12 cellular contexts compared by ENCODE assay signal in the genomic region with DNA sequence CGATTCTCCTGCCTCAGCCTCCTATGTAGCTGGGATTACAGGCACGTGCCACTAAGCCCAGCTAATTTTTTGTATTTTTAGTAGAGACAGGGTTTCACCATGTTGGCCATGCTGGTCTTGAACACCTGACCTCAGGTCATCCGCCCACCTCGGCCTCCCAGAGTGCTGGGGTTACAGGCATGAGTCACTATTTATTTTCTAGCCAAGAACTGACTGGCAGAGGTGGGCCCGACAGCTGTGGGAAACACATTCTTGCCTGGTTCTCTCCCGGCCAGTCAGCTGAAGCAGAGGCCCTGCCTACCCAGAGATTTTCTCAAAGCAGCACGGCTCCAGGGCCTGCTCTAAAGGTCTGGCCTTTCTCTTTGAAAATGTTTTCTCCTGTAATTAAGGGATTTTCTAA.
DNase-seq lines count a peak whose midpoint lies in the region; ATAC-seq and TF ChIP-seq lines count a peak whose summit lies in the region.
"Had no signal": no experiment of that assay in that cellular context is flagged by ENCODE, and none has a peak within 500 bp of the region (broad histone marks: within the 10 kb centered on the region; RNA-seq: fewer than 3 reads in every experiment).

No MANE protein-coding gene starts in this region.

- H3K36me3 ChIP-seq in HUES6 (ENCODE audit: control insufficient read depth, insufficient read depth, low read length) (0 out of 2 replicates have a peak, but pooled peaks cover 2% of the 10 kb centered on the region), left lung (no peaks in the 10 kb centered on the region)

- no peak for TF ChIP-seq CTCF in choroid plexus epithelial cell (conservative IDR thresholded peaks at IDR 0.05; ENCODE audit: low read depth, low read length)
- TF ChIP-seq CTCF in left lung (IDR thresholded peaks at IDR 0.05) = no peak

- H3K9ac ChIP-seq in HUES6 (ENCODE audit: low read length) = peak overlapping the region; percentile 89

- H3K4me3 ChIP-seq in HUES6 (ENCODE audit: low read depth, low read length) (peak overlapping the region; percentile 82), choroid plexus epithelial cell (ENCODE audit: low read depth, low read length) (no peak overlapping the region), left lung (no peak overlapping the region), skin epidermis (peak overlapping the region in 4 of 7 experiments; percentile 30 to 42 (median 38))

- intact Hi-C loops in left lung (cut with DNase I) = no loop called here

- H3K27ac ChIP-seq in HUES6 (ENCODE audit: low read depth, low read length) (peak overlapping the region; percentile 76; the same call in 1 of the 2 replicates), left lung (peak overlapping the region; percentile 70 to 87), skin epidermis (peak overlapping the region in 19 of 21 experiments; percentile 75 to 98 (median 87))

- H3K9me3 ChIP-seq in HUES6 (ENCODE audit: control insufficient read depth, insufficient read depth, low read depth, low read length) (no peaks in the 10 kb centered on the region), left lung (no peaks in the 10 kb centered on the region)

- H3K4me1 ChIP-seq in HUES6 (ENCODE audit: control insufficient read depth, insufficient read depth, low read length) = peaks cover 16% of the 10 kb centered on the region
- H3K4me1 ChIP-seq in left lung = peaks cover 0 to 15% of the 10 kb centered on the region in 2 donors

- DNase-seq in choroid plexus epithelial cell (ENCODE audit: low read depth) (peak; percentile 93), left lung (no peak), D341Med (ENCODE audit: low spot score) (no peak)
- DNase-seq: activated T-cell treated with anti-CD3 and anti-CD28 coated beads, Interleukin-2, amount 50 U/mL, for 24 hours; DMS53; effector CD4-positive, alpha-beta T cell; NCI-H2227 treated with DMSO at 0.1 percent for 48 hours had no signal

- H3K27me3 ChIP-seq in HUES6 (ENCODE audit: control insufficient read depth, insufficient read depth, low read length) (no peaks in the 10 kb centered on the region), left lung (peaks cover 0 to 51% of the 10 kb centered on the region in 2 donors)

- ATAC-seq in left lung = no peak
- ATAC-seq in HG03025 (IDR thresholded peaks at IDR 0.05; ENCODE audit: low FRiP score, unreplicated experiment) = no peak
- no peak for ATAC-seq in GM21390 (IDR thresholded peaks at IDR 0.05; ENCODE audit: unreplicated experiment)
- ATAC-seq in GM21786 (IDR thresholded peaks at IDR 0.05; ENCODE audit: unreplicated experiment) = no peak

Comparison
In these comparisons a context has a peak if more than half of its experiments do, and no peak if none do; other contexts are left out.
1. H3K4me3 ChIP-seq: peak in HUES6 (single experiment) and skin epidermis (4 of 7); none in choroid plexus epithelial cell (single experiment) and left lung (0 of 2).
2. Peak in every context shown above with its lines, with median percentiles within 50 percentile points of each other: H3K27ac ChIP-seq.